Comparison of ENCODE assay signal across 7 cellular contexts in genomic region chr1:37994886-37995566, GRCh38. TPM values are rescaled to one million over a fixed set of nuclear protein-coding genes. Genes with fewer than 3 reads are reported as not detected.
DNase-seq lines count a peak whose midpoint lies in the region; ATAC-seq and TF ChIP-seq lines count a peak whose summit lies in the region.

No MANE protein-coding gene starts in this region.

- DNase-seq in activated B cell treated with CpG ODN at 0.5 μM for 24 hours (no peak), glutamatergic neuron (no peak), spleen (no peak), OCI-M2 (lab: John Stamatoyannopoulos, UW; ENCODE audit: unreplicated experiment) (no peak), NCI-H82 treated with DMSO at 0.1 percent for 48 hours (lab: John Stamatoyannopoulos, UW; ENCODE audit: unreplicated experiment) (no peak)

- H3K9me3 Mint-ChIP-seq in activated B cell treated with CpG ODN at 0.5 μM for 24 hours = no peaks in the 10 kb centered on the region
- peaks cover 6% of the 10 kb centered on the region for H3K9me3 Mint-ChIP-seq in glutamatergic neuron (ENCODE audit: unreplicated experiment)

- CTCF ChIA-PET in activated B cell treated with CpG ODN at 0.5 μM for 24 hours (lab: Charles Lee) = no interaction called here

- H3K36me3 ChIP-seq in HUES48 (ENCODE audit: control insufficient read depth, insufficient read depth, low read length) = peaks cover 17% of the 10 kb centered on the region
- peaks cover 0 to 22% (median 0%) of the 10 kb centered on the region in 6 donors for H3K36me3 ChIP-seq in spleen

- no peak for ATAC-seq in activated B cell treated with CpG ODN at 0.5 μM for 24 hours (ENCODE audit: low read depth)
- ATAC-seq in GM21423 (IDR thresholded peaks at IDR 0.05; ENCODE audit: unreplicated experiment) = no peak

- H3K27ac Mint-ChIP-seq in activated B cell treated with CpG ODN at 0.5 μM for 24 hours (peak overlapping the region; percentile 19), glutamatergic neuron (ENCODE audit: unreplicated experiment) (no peak overlapping the region)

- no peaks in the 10 kb centered on the region for H3K9me3 ChIP-seq in HUES48 (ENCODE audit: control insufficient read depth, insufficient read depth, low read length)
- H3K9me3 ChIP-seq in spleen = no peaks in the 10 kb centered on the region

- H3K36me3 Mint-ChIP-seq in activated B cell treated with CpG ODN at 0.5 μM for 24 hours (ENCODE audit: low read depth) = no peaks in the 10 kb centered on the region
- peaks cover 5% of the 10 kb centered on the region for H3K36me3 Mint-ChIP-seq in glutamatergic neuron (ENCODE audit: unreplicated experiment)

- H3K4me3 ChIP-seq in HUES48 (ENCODE audit: low read depth, low read length) = peak overlapping the region; percentile 62
- peak overlapping the region in 6 of 8 donors; percentile 37 to 72 (median 44) for H3K4me3 ChIP-seq in spleen

- WGBS in spleen, 5 donors = 49 to 67% (median 65%) methylated on average over 11 of the region's 11 CpGs

- H3K27me3 Mint-ChIP-seq in activated B cell treated with CpG ODN at 0.5 μM for 24 hours = peaks cover 1% of the 10 kb centered on the region
- peaks cover 11% of the 10 kb centered on the region for H3K27me3 Mint-ChIP-seq in glutamatergic neuron (ENCODE audit: unreplicated experiment)

- H3K27ac ChIP-seq in HUES48 (ENCODE audit: low read depth, low read length) (peak overlapping the region; percentile 40), spleen (peak overlapping the region; percentile 35 to 91 (median 82))

- TF ChIP-seq POLR2A in spleen (IDR thresholded peaks at IDR 0.05) = no peak

- H3K4me1 Mint-ChIP-seq in activated B cell treated with CpG ODN at 0.5 μM for 24 hours = peaks cover 17% of the 10 kb centered on the region
- peaks cover 8% of the 10 kb centered on the region for H3K4me1 Mint-ChIP-seq in glutamatergic neuron (ENCODE audit: low read depth, unreplicated experiment)

- peaks cover 25% of the 10 kb centered on the region for H3K4me1 ChIP-seq in HUES48 (ENCODE audit: control insufficient read depth, insufficient read depth, low read length)
- peaks cover 22 to 64% (median 57%) of the 10 kb centered on the region in 6 donors for H3K4me1 ChIP-seq in spleen

- H3K4me3 Mint-ChIP-seq in activated B cell treated with CpG ODN at 0.5 μM for 24 hours (peak overlapping the region; percentile 46), glutamatergic neuron (ENCODE audit: unreplicated experiment) (peak overlapping the region; percentile 1)

- H3K9ac ChIP-seq in HUES48 (ENCODE audit: low read depth, low read length) = peak overlapping the region; percentile 80

- TF ChIP-seq CTCF in activated B cell treated with CpG ODN at 0.5 μM for 24 hours (IDR thresholded peaks at IDR 0.05) = no peak
- TF ChIP-seq CTCF in glutamatergic neuron (IDR thresholded peaks at IDR 0.05; ENCODE audit: partially characterized antibody, unreplicated experiment) = no peak
- TF ChIP-seq CTCF in spleen (IDR thresholded peaks at IDR 0.05 in 8 of 11, conservative IDR thresholded peaks at IDR 0.05 in 3 of 11) = no peak

- H3K27me3 ChIP-seq in HUES48 (ENCODE audit: control insufficient read depth, insufficient read depth, low read length) (no peaks in the 10 kb centered on the region), spleen (replicated peaks in 1 of 7) (peaks cover 0 to 5% (median 0%) of the 10 kb centered on the region in 7 donors)

- intact Hi-C loops in activated B cell treated with CpG ODN at 0.5 μM for 24 hours (cut with micrococcal nuclease) (loop anchor here (10.0 kb wide), 1 partner anchor 400 kb away; the partner anchor contains the start of gene GNL2), spleen (cut with DNase I; ENCODE audit: low total_unique reads) (no loop called here)

- POLR2A ChIA-PET in activated B cell treated with CpG ODN at 0.5 μM for 24 hours (lab: Charles Lee) = interaction anchor here (0.6 kb wide), 1 partner anchor 93 kb away, joined by 3 read pairs; no protein-coding TSS in a partner anchor

RNA-seq across cellular contexts. Expression of gene SF3A3, which starts 5.2 kb away (rescaled TPM):
- total RNA-seq in activated B cell treated with CpG ODN at 0.5 μM for 24 hours = 82.4 and 90.5 TPM in 2 replicates
- total RNA-seq in glutamatergic neuron (ENCODE audit: unreplicated experiment) = 73.0 TPM
- total RNA-seq in spleen = 10 to 100 TPM; 44.5 to 64.3 (median 53.6) TPM
- 10 to 100 TPM; 19.7 to 24.9 (median 22.1) TPM for polyA plus RNA-seq in spleen

RNA-seq across cellular contexts. Expression of gene FHL3, which starts 10.3 kb away (rescaled TPM):
- total RNA-seq in activated B cell treated with CpG ODN at 0.5 μM for 24 hours (1.4 and 1.6 TPM in 2 replicates), glutamatergic neuron (ENCODE audit: unreplicated experiment) (20.0 TPM), spleen (10 to 100 TPM; 13.0 to 39.9 (median 19.5) TPM)
- polyA plus RNA-seq in spleen = 10 to 100 TPM in 1 of 3 donors, 1 to 10 TPM in 2; 8.6 to 14.0 (median 9.3) TPM

RNA-seq across cellular contexts. Expression of gene UTP11, which starts 17.5 kb away (rescaled TPM):
- total RNA-seq in activated B cell treated with CpG ODN at 0.5 μM for 24 hours (26.1 and 28.6 TPM in 2 replicates), glutamatergic neuron (ENCODE audit: unreplicated experiment) (34.6 TPM), spleen (10 to 100 TPM; 19.2 to 51.4 (median 23.7) TPM)
- polyA plus RNA-seq in spleen = 10 to 100 TPM; 12.5 to 21.0 (median 20.6) TPM

RNA-seq across cellular contexts. Expression of gene INPP5B, which starts 48.2 kb away (rescaled TPM):
- total RNA-seq in activated B cell treated with CpG ODN at 0.5 μM for 24 hours (63.4 and 70.3 TPM in 2 replicates), glutamatergic neuron (ENCODE audit: unreplicated experiment) (19.3 TPM), spleen (10 to 100 TPM; 31.0 to 70.7 (median 45.0) TPM)
- 10 to 100 TPM; 11.4 to 27.5 (median 19.0) TPM for polyA plus RNA-seq in spleen

RNA-seq across cellular contexts. Expression of gene POU3F1, which starts 51.6 kb away (rescaled TPM):
- 6.1 and 6.2 TPM in 2 replicates for total RNA-seq in activated B cell treated with CpG ODN at 0.5 μM for 24 hours
- 9.3 TPM for total RNA-seq in glutamatergic neuron (ENCODE audit: unreplicated experiment)
- total RNA-seq in spleen = under 1 TPM in 4 of 7 donors, not detected in 3; 0.17 to 0.60 (median 0.30) TPM
- under 1 TPM; 0.07 to 0.38 (median 0.08) TPM for polyA plus RNA-seq in spleen
